21 cellular contexts compared by ENCODE assay signal in genomic region chr6:2439632-2440031, GRCh38.
DNase-seq lines count a peak whose midpoint lies in the region; ATAC-seq, FAIRE-seq and TF ChIP-seq lines count a peak whose summit lies in the region.
"Had no signal": no experiment of that assay in that cellular context is flagged by ENCODE, and none has a peak within 500 bp of the region (broad histone marks: within the 10 kb centered on the region; RNA-seq: fewer than 3 reads in every experiment).

No MANE protein-coding gene starts in this region.

- H4K91ac ChIP-seq in trophoblast cell (ENCODE audit: low read depth, low read length) = peak overlapping the region; percentile 43

- 39% methylated on average over 6 of the region's 6 CpGs for whole genome bisulfite sequencing in HepG2 (ENCODE audit: low lambda C conversion rate)
- WGBS in right lobe of liver (ENCODE audit: insufficient coverage, low coverage, low lambda C conversion rate, missing lambda C conversion rate) = 67% methylated on average over 5 of the region's 6 CpGs
- WGBS in trophoblast cell (ENCODE audit: extremely low coverage, insufficient coverage, insufficient read length) = no CpG with 5 or more reads among the region's 6 CpGs

- FAIRE-seq in HepG2 (lab: Jason Lieb, UNC) = no peak
- FAIRE-seq: A204.1, GM12891, GM18507 had no signal

- DNase-seq in HepG2 (ENCODE audit: low spot score) (peak; percentile 36), right lobe of liver (no peak), Karpas-422 (no peak), trophoblast cell (no peak), NCI-H1436 (lab: John Stamatoyannopoulos, UW) (no peak), NCI-H82 treated with DMSO at 0.1 percent for 48 hours (lab: John Stamatoyannopoulos, UW; ENCODE audit: unreplicated experiment) (no peak)
- DNase-seq: Caco-2; CD4-positive, CD25-positive, alpha-beta regulatory T cell; CD8-positive, alpha-beta T cell; DMS153; EL; GDM1; HFFc6 had no signal

- no peak overlapping the region for H4K8ac ChIP-seq in trophoblast cell (ENCODE audit: low read depth, low read length)

- ATAC-seq in HepG2 (peak; percentile 53), right lobe of liver (no peak)
- ATAC-seq: CD8-positive, alpha-beta T cell; GM23338 had no signal

- H3K9ac ChIP-seq in HepG2 (ENCODE audit: insufficient read depth, low read depth, low read length) (no peak overlapping the region), Karpas-422 (ENCODE audit: low read length) (no peak overlapping the region), trophoblast cell (ENCODE audit: low read length) (no peak overlapping the region)
- H3K9ac ChIP-seq: BLaER1 had no signal

- no peak overlapping the region for H3K4ac ChIP-seq in trophoblast cell (ENCODE audit: low read depth, low read length)

- H2AFZ ChIP-seq in HepG2 (ENCODE audit: low read length) = no peak overlapping the region
- H2AFZ ChIP-seq in Karpas-422 (ENCODE audit: low read length) = peak overlapping the region; percentile 17; the same call in 1 of the 2 replicates
- peak overlapping the region; percentile 57 for H2AFZ ChIP-seq in trophoblast cell (ENCODE audit: insufficient read depth, low read length, poor library complexity)
- H2AFZ ChIP-seq: GM23338 had no signal

- intact Hi-C loops in HepG2 (cut with micrococcal nuclease; ENCODE audit: unreplicated experiment) (loop anchor here (10.0 kb wide), 1 partner anchor 255 kb away; no protein-coding TSS in a partner anchor), right lobe of liver (cut with DNase I) (no loop called here)

- no peaks in the 10 kb centered on the region for H3K36me3 ChIP-seq in HepG2 (replicated peaks in 1 of 2; ENCODE audit: control insufficient read depth in 1 of 2, insufficient read depth in 2 of 2, low read length in 2 of 2)
- peaks cover 0 to 2% (median 0%) of the 10 kb centered on the region in 4 donors for H3K36me3 ChIP-seq in right lobe of liver
- H3K36me3 ChIP-seq in Karpas-422 (ENCODE audit: insufficient read depth, low read length) = no peaks in the 10 kb centered on the region; the same call in 1 of the 2 replicates
- no peaks in the 10 kb centered on the region for H3K36me3 ChIP-seq in trophoblast cell (ENCODE audit: control insufficient read depth in 1 of 2, insufficient read depth in 2 of 2, low read length in 2 of 2)
- H3K36me3 ChIP-seq: BLaER1, HAP-1 had no signal

- no peak overlapping the region for H2BK5ac ChIP-seq in trophoblast cell (ENCODE audit: low read depth, low read length, poor library complexity)

- CTCF ChIA-PET in HepG2 (lab: Yijun Ruan, JAX; ENCODE audit: low intra/inter-chr PET ratio, low total read pairs) = no interaction called here

- TF ChIP-seq EP300 in HepG2 (IDR thresholded peaks at IDR 0.05; ENCODE audit: low read depth in 2 of 2, low read length in 2 of 2) (no peak), HepG2 (CRISPR knock-in tag; IDR thresholded peaks at IDR 0.05; ENCODE audit: borderline replicate concordance) (no peak)

- no peaks in the 10 kb centered on the region for H3K9me3 ChIP-seq in HepG2 (ENCODE audit: low read length)
- no peaks in the 10 kb centered on the region for H3K9me3 ChIP-seq in right lobe of liver
- H3K9me3 ChIP-seq in Karpas-422 (ENCODE audit: low read length) = no peaks in the 10 kb centered on the region
- H3K9me3 ChIP-seq in trophoblast cell (ENCODE audit: insufficient read depth, low read depth, low read length) = no peaks in the 10 kb centered on the region
- H3K9me3 ChIP-seq: BLaER1, Caco-2, HAP-1 had no signal

- no peak for TF ChIP-seq RAD21 in HepG2 (CRISPR knock-in tag; IDR thresholded peaks at IDR 0.05)

- BruUV-seq in HepG2 (replicated peaks; lab: Mats Ljungman, UMichigan) = no TSS peak

- H3K79me2 ChIP-seq in HepG2 (ENCODE audit: insufficient read depth, low read length) (no peaks in the 10 kb centered on the region), Karpas-422 (ENCODE audit: low read length) (no peaks in the 10 kb centered on the region), trophoblast cell (ENCODE audit: control insufficient read depth, insufficient read depth, low read length, poor library complexity) (no peaks in the 10 kb centered on the region)

- no peaks in the 10 kb centered on the region for H3K9me2 ChIP-seq in Karpas-422 (replicated peaks; ENCODE audit: insufficient read depth, low read length)

- H3K4me1 ChIP-seq in HepG2 (ENCODE audit: insufficient read depth, low read length) (peaks cover 17% of the 10 kb centered on the region), right lobe of liver (no peaks in the 10 kb centered on the region), Karpas-422 (ENCODE audit: low read length) (peaks cover 38% of the 10 kb centered on the region), trophoblast cell (ENCODE audit: control insufficient read depth in 1 of 2, insufficient read depth in 2 of 2, low read length in 2 of 2) (no peaks in the 10 kb centered on the region)
- H3K4me1 ChIP-seq: BLaER1, HAP-1 had no signal

- no peak overlapping the region for H2AK5ac ChIP-seq in trophoblast cell (ENCODE audit: low read length)

- TF ChIP-seq POLR2A in HepG2 (IDR thresholded peaks at IDR 0.05; ENCODE audit: insufficient read depth in 1 of 2, low read depth in 2 of 2, low read length in 2 of 2) (no peak), right lobe of liver (IDR thresholded peaks at IDR 0.05) (no peak)

- peak overlapping the region; percentile 38 for H3K18ac ChIP-seq in trophoblast cell (ENCODE audit: low read length)

- H3K4me3 ChIP-seq in HepG2 (replicated peaks in 1 of 3; ENCODE audit: insufficient read depth in 1 of 3, low read depth in 2 of 3, low read length in 3 of 3) (no peak overlapping the region), right lobe of liver (no peak overlapping the region), Karpas-422 (ENCODE audit: low read length) (no peak overlapping the region), trophoblast cell (ENCODE audit: low read depth, low read length) (no peak overlapping the region)
- H3K4me3 ChIP-seq: BLaER1, GM23338, HAP-1 had no signal

- H2BK120ac ChIP-seq in trophoblast cell (ENCODE audit: insufficient read depth, low read length, poor library complexity) = no peak overlapping the region

- H3K27ac ChIP-seq in HepG2 (ENCODE audit: extremely low read length, insufficient read depth, low read length) (no peak overlapping the region), right lobe of liver (no peak overlapping the region), Karpas-422 (ENCODE audit: low read length) (no peak overlapping the region), trophoblast cell (ENCODE audit: low read depth, low read length) (no peak overlapping the region)
- H3K27ac ChIP-seq: 22Rv1, BLaER1, C4-2B had no signal

- no peak overlapping the region for H3K23ac ChIP-seq in trophoblast cell (ENCODE audit: low read length)

- no peak overlapping the region for H3K14ac ChIP-seq in trophoblast cell (ENCODE audit: low read length)

- POLR2A ChIA-PET in HepG2 (lab: Yijun Ruan, JAX) = no interaction called here

- H3K4me2 ChIP-seq in HepG2 (ENCODE audit: low read depth, low read length) (no peak overlapping the region), Karpas-422 (ENCODE audit: low read depth, low read length, poor library complexity, severe bottlenecking) (peak overlapping the region; percentile 25), trophoblast cell (ENCODE audit: low read length) (no peak overlapping the region)
- H3K4me2 ChIP-seq: BLaER1, GM23338 had no signal

- no peak overlapping the region for H4K12ac ChIP-seq in trophoblast cell (ENCODE audit: low read depth, low read length)

- H2BK12ac ChIP-seq in trophoblast cell (ENCODE audit: low read length) = peak overlapping the region; percentile 63

- H4K20me1 ChIP-seq in HepG2 (ENCODE audit: insufficient read depth, low read length) = no peaks in the 10 kb centered on the region
- no peaks in the 10 kb centered on the region for H4K20me1 ChIP-seq in Karpas-422 (ENCODE audit: insufficient read depth, low read depth, low read length)
- H4K20me1 ChIP-seq: BLaER1 had no signal

- peaks cover 3% of the 10 kb centered on the region for H3K79me1 ChIP-seq in trophoblast cell (ENCODE audit: low read length)

- TF ChIP-seq CTCF in HepG2 (CRISPR knock-in tag; IDR thresholded peaks at IDR 0.05) = no peak
- no peak for TF ChIP-seq CTCF in right lobe of liver (IDR thresholded peaks at IDR 0.05)

- in situ Hi-C loops in HepG2 (cut with HindIII; ENCODE audit: extremely low pct_ligation_motif_present, low pct_unique_long_range_greater_than_20kb) = no loop called here

- H3K27me3 ChIP-seq in HepG2 (ENCODE audit: control insufficient read depth in 1 of 2, insufficient read depth in 2 of 2, low read length in 2 of 2) = no peaks in the 10 kb centered on the region
- no peaks in the 10 kb centered on the region for H3K27me3 ChIP-seq in right lobe of liver
- H3K27me3 ChIP-seq in Karpas-422 (ENCODE audit: low read length) = 0 out of 2 replicates have a peak, but pooled peaks cover 4% of the 10 kb centered on the region
- H3K27me3 ChIP-seq in trophoblast cell (ENCODE audit: insufficient read depth, low read length) = no peaks in the 10 kb centered on the region
- H3K27me3 ChIP-seq: BLaER1 had no signal

TF ChIP-seq in HepG2, 621 proteins besides CTCF, POLR2A, EP300 and RAD21 (continues in another document):
- TF ChIP-seq FOXC1 (CRISPR knock-in tag; IDR thresholded peaks at IDR 0.05; ENCODE audit: borderline replicate concordance) (no peak), ZZZ3 (CRISPR knock-in tag; IDR thresholded peaks at IDR 0.05; ENCODE audit: borderline replicate concordance) (no peak), TBX2 (CRISPR knock-in tag; IDR thresholded peaks at IDR 0.05; ENCODE audit: borderline replicate concordance) (no peak), ZSCAN20 (CRISPR knock-in tag; IDR thresholded peaks at IDR 0.05; ENCODE audit: borderline replicate concordance) (no peak), SOX13 (IDR thresholded peaks at IDR 0.05) (no peak), SOX13 (CRISPR knock-in tag; conservative IDR thresholded peaks at IDR 0.05 in 1 of 2, IDR thresholded peaks at IDR 0.05 in 1 of 2) (no peak), NFKBIZ (CRISPR knock-in tag; IDR thresholded peaks at IDR 0.05) (no peak), ZMAT3 (CRISPR knock-in tag; conservative IDR thresholded peaks at IDR 0.05) (no peak), ZNF24 (IDR thresholded peaks at IDR 0.05) (no peak), HDAC6 (IDR thresholded peaks at IDR 0.05; ENCODE audit: low read depth, low read length) (no peak), ZNF414 (CRISPR knock-in tag; IDR thresholded peaks at IDR 0.05) (no peak), ZNF788 (CRISPR knock-in tag; IDR thresholded peaks at IDR 0.05; ENCODE audit: borderline replicate concordance) (no peak), ZSCAN21 (CRISPR knock-in tag; IDR thresholded peaks at IDR 0.05; ENCODE audit: borderline replicate concordance) (no peak), ZNF775 (CRISPR knock-in tag; IDR thresholded peaks at IDR 0.05; ENCODE audit: borderline replicate concordance) (no peak), TARDBP (CRISPR knock-in tag; IDR thresholded peaks at IDR 0.05) (no peak)
